In the genomic region with DNA sequence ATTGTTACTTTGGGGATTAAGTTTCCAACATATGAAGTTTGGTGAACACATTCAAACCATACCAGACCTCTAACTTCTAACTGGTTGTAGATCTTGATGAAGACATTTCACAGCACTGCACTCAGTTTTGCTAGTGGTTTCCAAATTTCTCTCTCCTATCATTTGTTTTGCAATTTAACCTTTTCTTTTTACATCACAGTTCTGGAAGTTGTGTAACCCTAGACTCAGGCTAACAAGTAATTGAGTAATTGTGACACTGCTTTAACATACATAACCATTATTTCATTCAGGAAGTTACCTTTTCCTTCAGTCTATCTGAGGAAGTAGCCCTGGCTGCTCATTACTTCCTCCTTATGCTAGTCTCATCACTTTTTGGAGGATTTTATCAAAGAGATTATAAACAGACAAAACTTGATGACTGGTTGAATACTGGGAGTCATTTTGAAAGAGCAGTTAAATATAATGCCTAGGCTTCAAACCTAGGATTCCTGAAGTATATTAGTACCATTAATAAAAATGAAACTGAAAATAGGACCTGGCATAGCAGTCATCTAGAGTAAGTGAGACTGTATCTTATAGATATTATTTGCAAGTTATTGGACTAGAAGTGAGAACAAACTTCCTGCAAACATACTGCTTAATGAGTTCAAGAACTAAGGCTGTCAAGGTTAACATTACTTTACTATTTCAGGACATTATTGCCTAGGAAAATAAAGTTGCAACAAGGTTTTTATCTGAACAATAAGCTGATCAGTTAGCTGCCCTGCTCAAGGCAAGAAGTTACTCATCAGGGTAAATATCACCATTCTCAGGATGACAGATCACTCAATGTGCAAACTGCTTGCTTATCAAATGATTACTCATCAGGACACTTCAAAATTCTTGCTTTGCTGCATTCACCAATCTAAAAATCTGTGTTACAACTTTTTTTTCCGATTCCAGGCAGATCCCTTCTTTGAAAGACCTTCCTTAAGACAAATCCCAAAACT, we compare ENCODE assay signal across 10 cellular contexts. TPM values are rescaled to one million over a fixed set of nuclear protein-coding genes. Genes with fewer than 3 reads are reported as not detected.
DNase-seq lines count a peak whose midpoint lies in the region; ATAC-seq, FAIRE-seq and TF ChIP-seq lines count a peak whose summit lies in the region.
"Had no signal": no experiment of that assay in that cellular context is flagged by ENCODE, and none has a peak within 500 bp of the region (broad histone marks: within the 10 kb centered on the region; RNA-seq: fewer than 3 reads in every experiment).

No MANE protein-coding gene starts in this region.

- H3K27ac ChIP-seq in K562 (ENCODE audit: extremely low read depth, low read depth, low read length) (no peak overlapping the region), brain microvascular endothelial cell (no peak overlapping the region)

- intact Hi-C loops in K562 (cut with micrococcal nuclease) = no loop called here

- WGBS in K562 (ENCODE audit: insufficient coverage, low coverage, missing lambda C conversion rate) = 0% methylated on average over 1 of the region's 1 CpG

- no peaks in the 10 kb centered on the region for H4K20me1 ChIP-seq in K562 (replicated peaks; ENCODE audit: control insufficient read depth, insufficient read depth, low read length)

- no peaks in the 10 kb centered on the region for H3K9me1 ChIP-seq in K562 (ENCODE audit: control insufficient read depth, insufficient read depth, low read length)

- H3K27me3 ChIP-seq in K562 (ENCODE audit: control insufficient read depth in 2 of 2, insufficient read depth in 2 of 2, low read length in 2 of 2) (no peaks in the 10 kb centered on the region), brain microvascular endothelial cell (replicated peaks) (no peaks in the 10 kb centered on the region)

- DNase-seq in K562 (ENCODE audit: extremely low read depth in 1 of 4, low spot score in 3 of 4) (no peak), ecto neural progenitor cell (ENCODE audit: low spot score) (no peak), NCI-H748 treated with DMSO at 0.1 percent for 48 hours (lab: John Stamatoyannopoulos, UW) (no peak), brain microvascular endothelial cell (no peak), NCI-H510A treated with DMSO at 0.1 percent for 48 hours (lab: John Stamatoyannopoulos, UW) (no peak)
- DNase-seq: glutamatergic neuron had no signal

- TF ChIP-seq CTCF in K562 (IDR thresholded peaks at IDR 0.05 in 2 of 3, conservative IDR thresholded peaks at IDR 0.05 in 1 of 3; ENCODE audit: insufficient read depth in 2 of 3, low read depth in 1 of 3, low read length in 3 of 3) (no peak), brain microvascular endothelial cell (IDR thresholded peaks at IDR 0.05; ENCODE audit: low read depth, low read length, missing control alignments) (no peak)

- H3K9me3 ChIP-seq in K562 (replicated peaks; ENCODE audit: control insufficient read depth, insufficient read depth, low read depth, low read length) = no peaks in the 10 kb centered on the region

- H3K4me3 ChIP-seq in K562 (no peak overlapping the region), brain microvascular endothelial cell (ENCODE audit: low read depth, low read length) (no peak overlapping the region)

- ATAC-seq in GM18505 (IDR thresholded peaks at IDR 0.05; ENCODE audit: unreplicated experiment) (peak; percentile 51), GM21723 (IDR thresholded peaks at IDR 0.05; ENCODE audit: unreplicated experiment) (peak; percentile 50), HG03565 (IDR thresholded peaks at IDR 0.05; ENCODE audit: unreplicated experiment) (peak; percentile 48), K562 (no peak)

- in situ Hi-C loops in K562 (cut with MboI) (no loop called here), brain microvascular endothelial cell (cut with HindIII; ENCODE audit: low pct_ligation_motif_present, low sequenced_read_pairs) (no loop called here)

- H3K4me2 ChIP-seq in K562 (ENCODE audit: insufficient read depth, low read length) = no peak overlapping the region

- TF ChIP-seq RAD21 in K562 (CRISPR knock-in tag; conservative IDR thresholded peaks at IDR 0.05 in 1 of 2, IDR thresholded peaks at IDR 0.05 in 1 of 2) = no peak

- POLR2A ChIA-PET in K562 (lab: Yijun Ruan, JAX) = no interaction called here

- peaks cover 0 to 5% of the 10 kb centered on the region in 2 experiments; a peak in 1 of 5 replicates for H3K4me1 ChIP-seq in K562 (replicated peaks in 1 of 2; ENCODE audit: control insufficient read depth in 2 of 2, insufficient read depth in 2 of 2, low read length in 2 of 2)

- CTCF ChIA-PET in K562 (lab: Yijun Ruan, JAX; ENCODE audit: low intra/inter-chr PET ratio) = no interaction called here

- H3K9ac ChIP-seq in K562 (ENCODE audit: insufficient read depth in 1 of 2, low read depth in 2 of 2, low read length in 2 of 2) = no peak overlapping the region

- H2AFZ ChIP-seq in K562 (ENCODE audit: low read depth, low read length) = peak overlapping the region; percentile 40; the same call in 1 of the 2 replicates

- TF ChIP-seq POLR2A in GM18505 (IDR thresholded peaks at IDR 0.05; ENCODE audit: borderline replicate concordance, extremely low read depth, insufficient read depth, insufficient read length) (no peak), K562 (conservative IDR thresholded peaks at IDR 0.05) (no peak)

- no peaks in the 10 kb centered on the region for H3K36me3 ChIP-seq in K562 (ENCODE audit: control insufficient read depth, insufficient read depth, low read length)
- H3K36me3 ChIP-seq in brain microvascular endothelial cell (replicated peaks) = no peaks in the 10 kb centered on the region

- no peak for TF ChIP-seq EP300 in K562 (IDR thresholded peaks at IDR 0.05; ENCODE audit: low read length)

- FAIRE-seq in K562 (lab: Jason Lieb, UNC) = no peak

- no TSS peak for BruUV-seq in K562 (replicated peaks; lab: Mats Ljungman, UMichigan)

- H3K79me2 ChIP-seq in K562 (ENCODE audit: control insufficient read depth, insufficient read depth, low read length) = no peaks in the 10 kb centered on the region

TF ChIP-seq in K562, 482 proteins besides CTCF, POLR2A, EP300 and RAD21 (continues in another document):
- TF ChIP-seq FOSL1 (tag; conservative IDR thresholded peaks at IDR 0.05) = peak; percentile 75
- TF ChIP-seq MTF1 (CRISPR knock-in tag; IDR thresholded peaks at IDR 0.05; ENCODE audit: borderline replicate concordance) = no peak
- TF ChIP-seq CEBPB (tag; IDR thresholded peaks at IDR 0.05) = peak; percentile 51
- no peak for TF ChIP-seq CREM (IDR thresholded peaks at IDR 0.05; ENCODE audit: low read depth)
- 0 out of 2 replicates have a peak, but pooled peaks have one; percentile 18 for TF ChIP-seq ARID1B (IDR thresholded peaks at IDR 0.05)
- TF ChIP-seq, protein P1, sequence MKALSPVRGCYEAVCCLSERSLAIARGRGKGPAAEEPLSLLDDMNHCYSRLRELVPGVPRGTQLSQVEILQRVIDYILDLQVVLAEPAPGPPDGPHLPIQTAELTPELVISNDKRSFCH (CRISPR knock-in tag; IDR thresholded peaks at IDR 0.05) = no peak
- TF ChIP-seq, protein P1 (tag; IDR thresholded peaks at IDR 0.05) = no peak
- peak; percentile 37 for TF ChIP-seq MEIS2 (IDR thresholded peaks at IDR 0.05; ENCODE audit: partially characterized antibody)
- TF ChIP-seq, protein P2, sequence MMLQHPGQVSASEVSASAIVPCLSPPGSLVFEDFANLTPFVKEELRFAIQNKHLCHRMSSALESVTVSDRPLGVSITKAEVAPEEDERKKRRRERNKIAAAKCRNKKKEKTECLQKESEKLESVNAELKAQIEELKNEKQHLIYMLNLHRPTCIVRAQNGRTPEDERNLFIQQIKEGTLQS (IDR thresholded peaks at IDR 0.05) = peak; percentile 39; the same call in 1 of the 2 replicates
- TF ChIP-seq, protein P2 (CRISPR knock-in tag; conservative IDR thresholded peaks at IDR 0.05) = no peak
- TF ChIP-seq, protein P3, sequence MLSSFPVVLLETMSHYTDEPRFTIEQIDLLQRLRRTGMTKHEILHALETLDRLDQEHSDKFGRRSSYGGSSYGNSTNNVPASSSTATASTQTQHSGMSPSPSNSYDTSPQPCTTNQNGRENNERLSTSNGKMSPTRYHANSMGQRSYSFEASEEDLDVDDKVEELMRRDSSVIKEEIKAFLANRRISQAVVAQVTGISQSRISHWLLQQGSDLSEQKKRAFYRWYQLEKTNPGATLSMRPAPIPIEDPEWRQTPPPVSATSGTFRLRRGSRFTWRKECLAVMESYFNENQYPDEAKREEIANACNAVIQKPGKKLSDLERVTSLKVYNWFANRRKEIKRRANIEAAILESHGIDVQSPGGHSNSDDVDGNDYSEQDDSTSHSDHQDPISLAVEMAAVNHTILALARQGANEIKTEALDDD (IDR thresholded peaks at IDR 0.05) = peak; percentile 72
- no peak for TF ChIP-seq DMBX1 (CRISPR knock-in tag; IDR thresholded peaks at IDR 0.05; ENCODE audit: borderline replicate concordance)

RNA-seq across cellular contexts. Expression of a gene that starts 25.6 kb away (rescaled TPM):
- not detected in 2 replicates for total RNA-seq in K562 (2011; cell fraction: chromatin; rRNA removed; ENCODE audit: low replicate concordance)
- not detected in 2 replicates for total RNA-seq in K562 (2011; cell fraction: nucleolus; rRNA removed)
- not detected in 2 replicates for total RNA-seq in K562 (2011; cell fraction: nucleoplasm; rRNA removed)
- not detected in 2 replicates for total RNA-seq in K562 (2014; rRNA removed)
- not detected in 2 replicates for total RNA-seq in K562 (2014; rRNA removed; fragmentation: Illumina TruSeq; extraction: Trizol)
- not detected in 2 replicates for total RNA-seq in K562 (2015; rRNA removed; fragmentation: Illumina TruSeq; extraction: Trizol)
- total RNA-seq in K562 (2021) = not detected in 2 replicates
- polyA plus RNA-seq in K562 (2011; rRNA removed) = not detected in 2 replicates
- polyA plus RNA-seq in K562 (2011; cell fraction: cytosol; rRNA removed) = not detected in 2 replicates
- not detected in 2 replicates for polyA plus RNA-seq in K562 (2011; cell fraction: nucleus; rRNA removed)
- polyA plus RNA-seq in K562 (2012) = not detected in 2 replicates
- not detected in 2 replicates for polyA plus RNA-seq in K562 (2014; fragmentation: Illumina TruSeq; extraction: Trizol)
- not detected for polyA plus RNA-seq in K562 (2014; fragmentation: Nextera tagmentation; extraction: Ambion mirVana)
- polyA plus RNA-seq in K562 (2014; rRNA removed) = not detected in 2 replicates
- not detected in 2 replicates for polyA minus RNA-seq in K562 (2011; rRNA and poly(A)+ RNA removed)
- not detected in 2 replicates for polyA minus RNA-seq in K562 (2011; cell fraction: cytosol; rRNA and poly(A)+ RNA removed)
- polyA minus RNA-seq in K562 (2011; cell fraction: nucleus; rRNA and poly(A)+ RNA removed) = not detected in 2 replicates
- total RNA-seq: osteocyte had no signal
